ENCODE assay signal across 24 cellular contexts in the genomic region with DNA sequence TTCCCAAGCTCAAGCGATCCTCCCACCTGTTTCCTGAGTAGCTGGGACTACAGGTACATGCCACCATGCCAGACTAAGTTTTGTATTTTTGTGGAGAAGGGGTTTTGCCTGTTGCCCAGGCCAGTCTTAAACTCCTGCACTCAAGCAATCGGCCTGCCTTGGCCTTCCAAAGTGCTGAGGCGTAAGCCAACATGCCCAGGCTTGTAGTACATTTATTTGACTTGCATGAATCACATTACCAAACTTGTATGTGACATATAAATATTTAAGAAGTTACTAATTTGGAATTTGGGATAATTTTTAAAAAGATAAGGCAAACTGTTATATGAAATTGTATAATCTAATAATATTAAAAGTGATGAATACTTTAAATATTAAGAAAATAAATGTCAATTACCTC.
"Had no signal": no experiment of that assay in that cellular context is flagged by ENCODE, and none has a peak within 500 bp of the region (broad histone marks: within the 10 kb centered on the region; RNA-seq: fewer than 3 reads in every experiment).

No MANE protein-coding gene starts in this region.

- H3K4me3 Mint-ChIP-seq: dendritic cell treated with granulocyte-macrophage colony-stimulating factor and Interleukin-4, amounts not matched to agents 40 ng/mL and 50 ng/mL, for 4 days; nephron progenitor cell had no signal

- H3K4me3 ChIP-seq: prostate gland, skin epidermis, tibial nerve, vagina had no signal

- H3K27me3 Mint-ChIP-seq: dendritic cell treated with granulocyte-macrophage colony-stimulating factor and Interleukin-4, amounts not matched to agents 40 ng/mL and 50 ng/mL, for 4 days had no signal

- H3K27ac ChIP-seq: brain microvascular endothelial cell, prostate gland, skin epidermis, tibial nerve, vagina had no signal

- H3K4me1 Mint-ChIP-seq: nephron progenitor cell had no signal

- DNase-seq: activated CD4-positive, alpha-beta T cell treated with anti-CD3 and anti-CD28 coated beads, Interleukin-2, amount 50 U/mL, for 1 hour; activated CD4-positive, CD25-positive, alpha-beta regulatory T cell; activated CD8-positive, alpha-beta memory T cell treated with anti-CD3 and anti-CD28 coated beads for 24 hours; activated naive CD4-positive, alpha-beta T cell; anterior cingulate cortex; brain microvascular endothelial cell; cerebellar nuclear complex; effector memory CD4-positive, alpha-beta T cell; glutamatergic neuron; hypothalamus; kidney glomerular epithelial cell; mesendoderm; nephron progenitor cell; right cardiac atrium; stimulated activated CD4-positive, alpha-beta T cell treated with anti-CD3 and anti-CD28 coated beads, Interleukin-15, amount 100 ng/mL, for 24 hours; stimulated activated CD4-positive, alpha-beta T cell treated with anti-CD3 and anti-CD28 coated beads, Interleukin-4, amount 100 ng/mL, for 1 hour; stimulated activated naive CD4-positive, alpha-beta T cell treated with Interleukin-2 at 50 U/mL for 16 hours; substantia nigra; T-helper 2 cell had no signal

- H3K9me3 Mint-ChIP-seq: dendritic cell treated with granulocyte-macrophage colony-stimulating factor and Interleukin-4, amounts not matched to agents 40 ng/mL and 50 ng/mL, for 4 days; nephron progenitor cell had no signal

- H3K27ac Mint-ChIP-seq: dendritic cell treated with granulocyte-macrophage colony-stimulating factor and Interleukin-4, amounts not matched to agents 40 ng/mL and 50 ng/mL, for 4 days; nephron progenitor cell had no signal
